In genomic region chr9:98080780-98081179, GRCh38 we compare ENCODE assay signal across 1 cellular context.
TF ChIP-seq lines count a peak whose summit lies in the region.

No MANE protein-coding gene starts in this region.

TF ChIP-seq in H1, 55 proteins besides CTCF, POLR2A, EP300 and RAD21:
- TF ChIP-seq HDAC6 (IDR thresholded peaks at IDR 0.05; ENCODE audit: low read depth, low read length) (no peak), SAP30 (IDR thresholded peaks at IDR 0.05; ENCODE audit: insufficient read depth, insufficient replicate concordance, low read length) (no peak), ATF2 (IDR thresholded peaks at IDR 0.05; ENCODE audit: low read length) (no peak), KDM5A (IDR thresholded peaks at IDR 0.05; ENCODE audit: low read length) (no peak), ASH2L (IDR thresholded peaks at IDR 0.05; ENCODE audit: low read length) (no peak), BCL11A (IDR thresholded peaks at IDR 0.05; ENCODE audit: low read depth in 2 of 2, low read length in 2 of 2) (no peak), CBX8 (IDR thresholded peaks at IDR 0.05; ENCODE audit: borderline replicate concordance, low read depth, low read length) (no peak)
